Comparison of ENCODE assay signal across 19 cellular contexts in the genomic region with DNA sequence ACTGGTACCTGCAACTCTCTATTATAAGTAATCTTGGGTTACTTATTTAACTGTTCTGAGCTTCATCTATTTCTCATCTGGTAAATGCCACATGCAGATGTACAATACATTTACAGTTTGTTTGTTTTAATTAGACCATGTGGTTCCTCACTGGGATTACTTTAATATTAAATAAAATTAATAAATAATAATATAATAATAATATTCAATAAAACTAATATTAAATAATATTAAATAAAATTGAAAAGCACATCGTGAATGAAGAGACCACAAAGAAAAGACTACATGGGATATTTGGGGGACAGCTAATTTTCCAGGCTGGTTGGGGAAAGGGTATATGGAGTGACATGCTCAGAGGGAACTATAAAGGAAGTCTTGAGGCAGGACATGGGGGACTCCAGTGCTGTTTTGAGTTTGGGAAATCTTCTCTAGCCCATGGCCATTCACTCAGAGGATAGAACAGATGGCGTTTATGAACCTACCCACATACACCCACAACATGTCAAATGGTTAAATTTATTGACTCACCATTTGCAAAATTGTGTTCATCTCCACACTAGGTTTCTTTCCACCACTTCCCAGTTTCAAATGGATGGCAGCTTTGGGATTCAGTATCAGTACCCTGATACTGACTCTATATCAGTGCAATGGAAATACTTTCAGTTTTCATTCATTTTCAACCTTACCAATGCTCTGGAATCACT. TPM values are rescaled to one million over a fixed set of nuclear protein-coding genes. Genes with fewer than 3 reads are reported as not detected.
"Had no signal": no experiment of that assay in that cellular context is flagged by ENCODE, and none has a peak within 500 bp of the region (broad histone marks: within the 10 kb centered on the region; RNA-seq: fewer than 3 reads in every experiment).

No MANE protein-coding gene starts in this region.

- H3K9ac ChIP-seq: KMS-11 had no signal

- DNase-seq: Kasumi-1, MM.1S, NCI-H1092 treated with DMSO at 0.1 percent for 48 hours, NCI-H1436, NCI-H1930, NCI-H2081, NCI-H524 treated with DMSO at 0.1 percent for 48 hours, NCI-H69, NCI-H774, PC-3, Right ventricle myocardium superior, SIG-M5, T-helper 2 cell had no signal

- H3K9me3 ChIP-seq: SJSA1 had no signal

- H3K27me3 ChIP-seq: SJSA1 had no signal

- H3K36me3 ChIP-seq: SJSA1 had no signal

- H3K4me3 ChIP-seq: K562, SJSA1, SK-N-MC had no signal

- FAIRE-seq: HTR-8/SVneo, K562 had no signal

- H3K27ac ChIP-seq: KMS-11, SJSA1, SK-N-MC had no signal

- H3K4me2 ChIP-seq: KMS-11 had no signal

- H3K4me1 ChIP-seq: SJSA1 had no signal

RNA-seq across cellular contexts. Expression of a gene that starts 25.6 kb away (rescaled TPM):
- polyA plus RNA-seq: IgD-negative memory B cell had no signal
